Comparison of ENCODE assay signal across 14 cellular contexts in genomic region chr11:67281552-67282150, GRCh38. TPM values are rescaled to one million over a fixed set of nuclear protein-coding genes. Genes with fewer than 3 reads are reported as not detected.
DNase-seq lines count a peak whose midpoint lies in the region; ATAC-seq, FAIRE-seq and TF ChIP-seq lines count a peak whose summit lies in the region.
"Had no signal": no experiment of that assay in that cellular context is flagged by ENCODE, and none has a peak within 500 bp of the region (broad histone marks: within the 10 kb centered on the region; RNA-seq: fewer than 3 reads in every experiment).

No MANE protein-coding gene starts in this region.

- H3K4me3 ChIP-seq in DND-41 (ENCODE audit: low read depth in 1 of 2, low read length in 2 of 2) (no peak overlapping the region), GM12878 (no peak overlapping the region)

- RAD21 ChIA-PET in GM12878 (lab: Charles Lee; ENCODE audit: unreplicated experiment): no interaction called here

- H3K4me1 ChIP-seq in DND-41 (ENCODE audit: insufficient read depth, low read length) (peaks cover 49% of the 10 kb centered on the region), GM12878 (ENCODE audit: control insufficient read depth, insufficient read depth, low read length) (peaks cover 17% of the 10 kb centered on the region)

- H3K27ac ChIP-seq in DND-41 (ENCODE audit: low read length) (peak overlapping the region; percentile 38), GM12878 (ENCODE audit: control insufficient read depth, insufficient read depth) (no peak overlapping the region)

- H3K79me2 ChIP-seq in DND-41 (ENCODE audit: insufficient read depth, low read length): peaks cover 67% of the 10 kb centered on the region
- H3K79me2 ChIP-seq in GM12878 (ENCODE audit: control insufficient read depth, insufficient read depth, low read length): peaks cover 24% of the 10 kb centered on the region

- H4K20me1 ChIP-seq in DND-41 (ENCODE audit: insufficient read depth, low read length): 0 out of 2 replicates have a peak, but pooled peaks cover 6% of the 10 kb centered on the region
- no peaks in the 10 kb centered on the region for H4K20me1 ChIP-seq in GM12878 (ENCODE audit: control insufficient read depth, insufficient read depth)

- CTCF ChIA-PET in GM12878 (lab: Yijun Ruan, JAX): no interaction called here

- intact Hi-C loops in GM12878 (cut with micrococcal nuclease; ENCODE audit: unreplicated experiment) (no loop called here), sciatic nerve (cut with DNase I) (no loop called here)

- H2AFZ ChIP-seq in DND-41 (ENCODE audit: low read depth, low read length) (no peak overlapping the region), GM12878 (ENCODE audit: control insufficient read depth, low read depth, low read length) (no peak overlapping the region)

- H3K36me3 ChIP-seq in DND-41 (ENCODE audit: insufficient read depth, low read length) (peaks cover 94% of the 10 kb centered on the region), GM12878 (ENCODE audit: control insufficient read depth in 2 of 2, insufficient read depth in 2 of 2, low read length in 1 of 2) (peaks cover 23 to 75% of the 10 kb centered on the region in 2 experiments)

- H3K9me3 ChIP-seq in DND-41 (ENCODE audit: insufficient read depth, low read length, severe bottlenecking): no peaks in the 10 kb centered on the region
- no peaks in the 10 kb centered on the region for H3K9me3 ChIP-seq in GM12878 (replicated peaks; ENCODE audit: control insufficient read depth, insufficient read depth, low read length)
- H3K9me3 ChIP-seq: SK-N-SH had no signal

- TF ChIP-seq CTCF in DND-41 (IDR thresholded peaks at IDR 0.05; ENCODE audit: borderline replicate concordance, extremely low read depth, low read length, poor library complexity, severe bottlenecking) (peak; percentile 3), GM12878 (IDR thresholded peaks at IDR 0.05 in 2 of 3, conservative IDR thresholded peaks at IDR 0.05 in 1 of 3; ENCODE audit: control insufficient read depth in 2 of 3, extremely low read depth in 1 of 3, insufficient read depth in 1 of 3, low read depth in 3 of 3, low read length in 3 of 3) (no peak)

- DNase-seq in activated effector memory CD4-positive, alpha-beta T cell treated with anti-CD3 and anti-CD28 coated beads, Interleukin-2, amount 50 U/mL, for 16 hours: peak; percentile 54
- DNase-seq in activated effector memory CD4-positive, alpha-beta T cell treated with Interleukin-2 at 50 U/mL for 16 hours: no peak
- DNase-seq in DND-41 (no peak), GM12878 (ENCODE audit: low read depth, low spot score) (no peak), sciatic nerve (ENCODE audit: low spot score) (peak; percentile 55), NCI-H2081 (lab: John Stamatoyannopoulos, UW) (no peak)
- DNase-seq: NCI-H2029; NCI-H524 treated with DMSO at 0.1 percent for 48 hours; nephron progenitor cell; SK-N-SH; stimulated activated CD4-positive, alpha-beta T cell treated with anti-CD3 and anti-CD28 coated beads, Interleukin-4, amount 100 ng/mL, for 24 hours had no signal

- no peak for FAIRE-seq in GM12878 (lab: Jason Lieb, UNC)
- FAIRE-seq: H1 had no signal

- no peak for ATAC-seq in DND-41 (ENCODE audit: insufficient read depth, low read depth)
- ATAC-seq in GM12878: no peak
- no peak for ATAC-seq in sciatic nerve
- no peak for ATAC-seq in SK-N-SH treated with all-trans-retinoic acid at 6 μM for 48 hours
- ATAC-seq in GM21528 (IDR thresholded peaks at IDR 0.05; ENCODE audit: low FRiP score, unreplicated experiment): no peak

- in situ Hi-C loops in GM12878 (cut with MboI): no loop called here

- TF ChIP-seq EP300 in GM12878 (IDR thresholded peaks at IDR 0.05; ENCODE audit: borderline replicate concordance in 1 of 2, control insufficient read depth in 1 of 2, low read depth in 2 of 2, low read length in 2 of 2): no peak

- H3K4me2 ChIP-seq in DND-41 (ENCODE audit: insufficient read depth, low read length) (no peak overlapping the region), GM12878 (ENCODE audit: control insufficient read depth, insufficient read depth) (no peak overlapping the region)
- H3K4me2 ChIP-seq: SK-N-SH had no signal

- SMC1A ChIA-PET in GM12878 (lab: Charles Lee; ENCODE audit: uncharacterized antibody, unreplicated experiment): no interaction called here

- TF ChIP-seq RAD21 in GM12878 (IDR thresholded peaks at IDR 0.05; ENCODE audit: insufficient read depth, low read depth, low read length): no peak

- H3K9ac ChIP-seq in DND-41 (ENCODE audit: low read depth, low read length) (no peak overlapping the region), GM12878 (ENCODE audit: control insufficient read depth, insufficient read depth, low read length) (no peak overlapping the region)
- H3K9ac ChIP-seq: SK-N-SH had no signal

- BruUV-seq in GM12878 (replicated peaks; lab: Mats Ljungman, UMichigan): no TSS peak

- TF ChIP-seq POLR2A in GM12878 (IDR thresholded peaks at IDR 0.05; ENCODE audit: low read depth, low read length): 0 out of 2 replicates have a peak, but pooled peaks have one; percentile 15

- 94% methylated on average over 24 of the region's 27 CpGs for WGBS in GM12878 (ENCODE audit: insufficient coverage, insufficient replicate concordance, low lambda C conversion rate, missing lambda C conversion rate)

- H3K27me3 ChIP-seq in DND-41 (ENCODE audit: insufficient read depth, low read length, poor library complexity) (no peaks in the 10 kb centered on the region), GM12878 (replicated peaks in 1 of 2; ENCODE audit: control insufficient read depth in 2 of 2, insufficient read depth in 2 of 2, low read length in 1 of 2) (no peaks in the 10 kb centered on the region)

- POLR2A ChIA-PET in GM12878 (lab: Charles Lee): no interaction called here

TF ChIP-seq in GM12878, 131 proteins besides CTCF, POLR2A, EP300 and RAD21 (continues in another document):
- TF ChIP-seq MEF2B (IDR thresholded peaks at IDR 0.05; ENCODE audit: partially characterized antibody, poor library complexity, severe bottlenecking) (no peak), POLR2AphosphoS2 (IDR thresholded peaks at IDR 0.05; ENCODE audit: low read depth, low read length) (no peak)

RNA-seq across cellular contexts. Expression of gene ANKRD13D, which starts 7.5 kb away (rescaled TPM):
- 70.6 and 80.4 TPM in 2 replicates for total RNA-seq in GM12878 (2013; cell fraction: nucleolus; rRNA removed)
- total RNA-seq in GM12878 (2014; rRNA removed): 36.7 and 39.5 TPM in 2 replicates
- 20.8 and 21.1 TPM in 2 replicates for total RNA-seq in GM12878 (2014; rRNA removed; fragmentation: Illumina TruSeq; extraction: Trizol)
- total RNA-seq in GM12878 (2021): 45.2 and 54.1 TPM in 2 replicates
- 8.7 TPM for polyA plus RNA-seq in GM12878 (2011; ENCODE audit: low read depth)
- 13.2 and 25.2 TPM in 2 replicates for polyA plus RNA-seq in GM12878 (2011; rRNA removed)
- polyA plus RNA-seq in GM12878 (2011; cell fraction: cytosol; rRNA removed): 24.9 and 43.8 TPM in 2 replicates
- polyA plus RNA-seq in GM12878 (2011; cell fraction: nucleus; rRNA removed): 169 and 236 TPM in 2 replicates
- polyA plus RNA-seq in GM12878 (2012): 18.7 and 28.3 TPM in 2 replicates
- 6.7 and 18.4 TPM in 2 replicates for polyA plus RNA-seq in GM12878 (2014; fragmentation: Illumina TruSeq; extraction: Trizol)
- polyA plus RNA-seq in GM12878 (2014; fragmentation: Nextera tagmentation; extraction: Ambion mirVana): 1 to 10 TPM; 2.0 to 5.9 TPM
- 56.2 and 58.8 TPM in 2 replicates for polyA plus RNA-seq in GM12878 (2014; rRNA removed)
- 10 to 100 TPM; 18.4 to 22.0 TPM for polyA plus RNA-seq in GM12878 (2016; fragmentation: Nextera tagmentation; extraction: Ambion mirVana)
- 12.1 and 32.2 TPM in 2 replicates for polyA minus RNA-seq in GM12878 (2011; rRNA and poly(A)+ RNA removed)
- 11.0 and 14.5 TPM in 2 replicates for polyA minus RNA-seq in GM12878 (2011; cell fraction: cytosol; rRNA and poly(A)+ RNA removed)
- 36.4 and 70.8 TPM in 2 replicates for polyA minus RNA-seq in GM12878 (2011; cell fraction: nucleus; rRNA and poly(A)+ RNA removed)
- total RNA-seq in sciatic nerve: 69.7 TPM

RNA-seq across cellular contexts. Expression of gene GRK2, which starts 15.4 kb away (rescaled TPM):
- total RNA-seq in GM12878 (2013; cell fraction: nucleolus; rRNA removed): 113 and 129 TPM in 2 replicates
- 135 and 140 TPM in 2 replicates for total RNA-seq in GM12878 (2014; rRNA removed)
- 50.3 and 54.9 TPM in 2 replicates for total RNA-seq in GM12878 (2014; rRNA removed; fragmentation: Illumina TruSeq; extraction: Trizol)
- 152 and 160 TPM in 2 replicates for total RNA-seq in GM12878 (2021)
- 47.6 TPM for polyA plus RNA-seq in GM12878 (2011; ENCODE audit: low read depth)
- polyA plus RNA-seq in GM12878 (2011; rRNA removed): 52.4 and 77.2 TPM in 2 replicates
- polyA plus RNA-seq in GM12878 (2011; cell fraction: cytosol; rRNA removed): 84.2 and 124 TPM in 2 replicates
- 373 and 393 TPM in 2 replicates for polyA plus RNA-seq in GM12878 (2011; cell fraction: nucleus; rRNA removed)
- 130 and 152 TPM in 2 replicates for polyA plus RNA-seq in GM12878 (2012)
- polyA plus RNA-seq in GM12878 (2014; fragmentation: Illumina TruSeq; extraction: Trizol): 44.5 and 90.0 TPM in 2 replicates
- 1 to 10 TPM; 1.0 to 1.3 TPM for polyA plus RNA-seq in GM12878 (2014; fragmentation: Nextera tagmentation; extraction: Ambion mirVana)
- polyA plus RNA-seq in GM12878 (2014; rRNA removed): 142 and 155 TPM in 2 replicates
- polyA plus RNA-seq in GM12878 (2016; fragmentation: Nextera tagmentation; extraction: Ambion mirVana): 10 to 100 TPM; 31.5 to 34.5 TPM
- 105 and 117 TPM in 2 replicates for polyA minus RNA-seq in GM12878 (2011; rRNA and poly(A)+ RNA removed)
- polyA minus RNA-seq in GM12878 (2011; cell fraction: cytosol; rRNA and poly(A)+ RNA removed): 65.8 and 85.8 TPM in 2 replicates
- 76.6 and 99.7 TPM in 2 replicates for polyA minus RNA-seq in GM12878 (2011; cell fraction: nucleus; rRNA and poly(A)+ RNA removed)
- total RNA-seq in sciatic nerve: 61.7 TPM

RNA-seq across cellular contexts. Expression of gene SSH3, which starts 21.7 kb away (rescaled TPM):
- 0.93 and 0.94 TPM in 2 replicates for total RNA-seq in GM12878 (2013; cell fraction: nucleolus; rRNA removed)
- total RNA-seq in GM12878 (2014; rRNA removed) (0.11 and 0.73 TPM in 2 replicates), GM12878 (2014; rRNA removed; fragmentation: Illumina TruSeq; extraction: Trizol) (0.18 and 0.23 TPM in 2 replicates), GM12878 (2021) (0.80 and 1.7 TPM in 2 replicates), sciatic nerve (40.7 TPM)
- 0.09 TPM for polyA plus RNA-seq in GM12878 (2011; ENCODE audit: low read depth)
- polyA plus RNA-seq in GM12878 (2011; rRNA removed) (0.05 and 0.10 TPM in 2 replicates), GM12878 (2014; fragmentation: Illumina TruSeq; extraction: Trizol) (0.08 and 0.21 TPM in 2 replicates), GM12878 (2014; fragmentation: Nextera tagmentation; extraction: Ambion mirVana) (not detected), GM12878 (2014; rRNA removed) (0.83 and 0.94 TPM in 2 replicates), GM12878 (2016; fragmentation: Nextera tagmentation; extraction: Ambion mirVana) (under 1 TPM in 1 of 2 experiments, not detected in 1; 0.28 TPM)
- polyA plus RNA-seq in GM12878 (2011; cell fraction: cytosol; rRNA removed): 0.04 and 0.13 TPM in 2 replicates
- polyA plus RNA-seq in GM12878 (2011; cell fraction: nucleus; rRNA removed): 1.4 and 2.0 TPM in 2 replicates
- polyA plus RNA-seq in GM12878 (2012): 0.24 and 0.38 TPM in 2 replicates
- 0.26 TPM in 1 of 2 replicates, not detected in the other for polyA minus RNA-seq in GM12878 (2011; rRNA and poly(A)+ RNA removed)
- polyA minus RNA-seq in GM12878 (2011; cell fraction: cytosol; rRNA and poly(A)+ RNA removed): 0.53 TPM in 1 of 2 replicates, not detected in the other
- 0.48 and 2.2 TPM in 2 replicates for polyA minus RNA-seq in GM12878 (2011; cell fraction: nucleus; rRNA and poly(A)+ RNA removed)

Comparison
In these comparisons a context has a peak if more than half of its experiments do, and no peak if none do; other contexts are left out.
1. DNase-seq: peak in activated effector memory CD4-positive, alpha-beta T cell treated with anti-CD3 and anti-CD28 coated beads, Interleukin-2, amount 50 U/mL, for 16 hours (single experiment) and sciatic nerve (single experiment); none in activated effector memory CD4-positive, alpha-beta T cell treated with Interleukin-2 at 50 U/mL for 16 hours (single experiment), DND-41 (single experiment), GM12878 (single experiment) and NCI-H2081 (0 of 2).
2. RNA of gene SSH3, which starts 21.7 kb away (total RNA-seq): 40.7 TPM in sciatic nerve (single experiment); 0.11 to 1.7 TPM in GM12878; every median in the first group is over 10 times any median in the second.